In the genomic region with DNA sequence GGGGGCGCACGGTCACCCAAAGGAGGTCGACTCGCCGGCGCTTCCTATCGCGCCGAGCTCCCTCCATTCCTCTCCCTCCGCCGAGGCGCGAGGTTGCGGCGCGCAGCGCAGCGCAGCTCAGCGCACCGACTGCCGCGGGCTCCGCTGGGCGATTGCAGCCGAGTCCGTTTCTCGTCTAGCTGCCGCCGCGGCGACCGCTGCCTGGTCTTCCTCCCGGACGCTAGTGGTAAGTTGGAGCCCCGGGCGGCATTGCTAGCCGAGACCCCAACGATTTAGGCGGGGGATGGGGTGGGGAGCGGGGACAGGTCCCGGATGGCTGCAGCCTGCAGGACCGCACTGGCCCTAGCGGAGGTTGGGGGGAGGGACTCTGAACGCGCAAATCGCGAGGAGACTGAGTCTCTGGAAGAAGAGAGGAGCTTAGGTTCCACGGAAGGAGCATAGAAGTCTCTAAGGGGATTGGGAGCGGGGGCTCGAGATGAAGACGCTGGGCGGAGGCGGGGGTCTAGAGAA, we compare ENCODE assay signal across 1 cellular context.
TF ChIP-seq lines count a peak whose summit lies in the region.

No MANE protein-coding gene starts in this region.

TF ChIP-seq in WTC11, 78 proteins besides CTCF, POLR2A, EP300 and RAD21 (continued from another document):
- TF ChIP-seq, protein P1, sequence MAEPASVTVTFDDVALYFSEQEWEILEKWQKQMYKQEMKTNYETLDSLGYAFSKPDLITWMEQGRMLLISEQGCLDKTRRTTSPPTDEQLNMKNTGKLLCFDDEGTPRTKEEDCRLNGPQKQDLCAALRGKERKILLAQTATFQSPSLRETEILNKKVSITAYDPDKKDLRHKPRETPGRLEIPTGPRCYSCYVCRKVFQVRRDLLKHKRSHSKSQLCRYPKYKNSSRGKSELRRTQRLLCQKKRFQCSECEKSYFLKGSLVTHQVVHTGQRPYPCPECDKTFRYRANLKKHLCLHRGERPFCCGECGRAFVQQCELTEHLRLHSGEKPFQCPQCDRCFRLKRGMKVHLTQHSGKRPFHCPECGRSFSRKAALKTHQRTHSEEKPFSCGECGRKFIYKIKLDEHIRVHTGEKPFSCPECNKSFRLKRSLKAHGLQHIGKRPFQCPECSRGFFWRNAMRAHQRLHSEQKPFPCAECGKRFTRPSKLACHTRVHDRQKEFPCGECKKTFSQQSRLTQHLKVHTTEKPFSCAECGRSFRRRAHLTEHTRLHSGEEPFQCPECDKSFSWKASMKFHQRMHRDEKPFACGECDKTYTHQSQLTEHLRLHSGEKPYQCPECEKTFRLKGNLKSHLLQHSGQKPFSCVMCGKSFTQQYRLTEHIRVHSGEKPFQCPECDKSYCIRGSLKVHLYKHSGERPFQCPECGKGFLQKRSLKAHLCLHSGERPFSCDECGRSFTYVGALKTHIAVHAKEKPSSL (CRISPR knock-in tag; conservative IDR thresholded peaks at IDR 0.05): peak; percentile 81
- TF ChIP-seq JAZF1 (CRISPR knock-in tag; IDR thresholded peaks at IDR 0.05): no peak
- 0 out of 2 replicates have a peak, but pooled peaks have one; percentile 5 for TF ChIP-seq TEAD1 (CRISPR knock-in tag; IDR thresholded peaks at IDR 0.05)
- TF ChIP-seq JUN (CRISPR knock-in tag; IDR thresholded peaks at IDR 0.05): 0 out of 2 replicates have a peak, but pooled peaks have one; percentile 5
- TF ChIP-seq, protein P2, sequence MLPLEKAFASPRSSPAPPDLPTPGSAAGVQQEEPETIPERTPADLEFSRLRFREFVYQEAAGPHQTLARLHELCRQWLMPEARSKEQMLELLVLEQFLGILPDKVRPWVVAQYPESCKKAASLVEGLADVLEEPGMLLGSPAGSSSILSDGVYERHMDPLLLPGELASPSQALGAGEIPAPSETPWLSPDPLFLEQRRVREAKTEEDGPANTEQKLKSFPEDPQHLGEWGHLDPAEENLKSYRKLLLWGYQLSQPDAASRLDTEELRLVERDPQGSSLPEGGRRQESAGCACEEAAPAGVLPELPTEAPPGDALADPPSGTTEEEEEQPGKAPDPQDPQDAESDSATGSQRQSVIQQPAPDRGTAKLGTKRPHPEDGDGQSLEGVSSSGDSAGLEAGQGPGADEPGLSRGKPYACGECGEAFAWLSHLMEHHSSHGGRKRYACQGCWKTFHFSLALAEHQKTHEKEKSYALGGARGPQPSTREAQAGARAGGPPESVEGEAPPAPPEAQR (CRISPR knock-in tag; IDR thresholded peaks at IDR 0.05): no peak
- no peak for TF ChIP-seq ZNF396 (CRISPR knock-in tag; IDR thresholded peaks at IDR 0.05; ENCODE audit: borderline replicate concordance)
- 0 out of 2 replicates have a peak, but pooled peaks have one; percentile 42 for TF ChIP-seq CBFB (CRISPR knock-in tag; IDR thresholded peaks at IDR 0.05; ENCODE audit: low read depth)
- TF ChIP-seq NR3C1 (CRISPR knock-in tag; conservative IDR thresholded peaks at IDR 0.05; ENCODE audit: low read depth): peak; percentile 83; the same call in 1 of the 2 replicates
- 0 out of 2 replicates have a peak, but pooled peaks have one; percentile 9 for TF ChIP-seq ESRRA (CRISPR knock-in tag; IDR thresholded peaks at IDR 0.05; ENCODE audit: borderline replicate concordance)
- TF ChIP-seq, protein P3, sequence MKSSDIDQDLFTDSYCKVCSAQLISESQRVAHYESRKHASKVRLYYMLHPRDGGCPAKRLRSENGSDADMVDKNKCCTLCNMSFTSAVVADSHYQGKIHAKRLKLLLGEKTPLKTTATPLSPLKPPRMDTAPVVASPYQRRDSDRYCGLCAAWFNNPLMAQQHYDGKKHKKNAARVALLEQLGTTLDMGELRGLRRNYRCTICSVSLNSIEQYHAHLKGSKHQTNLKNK (CRISPR knock-in tag; IDR thresholded peaks at IDR 0.05): peak; percentile 26
- TF ChIP-seq, protein P4, sequence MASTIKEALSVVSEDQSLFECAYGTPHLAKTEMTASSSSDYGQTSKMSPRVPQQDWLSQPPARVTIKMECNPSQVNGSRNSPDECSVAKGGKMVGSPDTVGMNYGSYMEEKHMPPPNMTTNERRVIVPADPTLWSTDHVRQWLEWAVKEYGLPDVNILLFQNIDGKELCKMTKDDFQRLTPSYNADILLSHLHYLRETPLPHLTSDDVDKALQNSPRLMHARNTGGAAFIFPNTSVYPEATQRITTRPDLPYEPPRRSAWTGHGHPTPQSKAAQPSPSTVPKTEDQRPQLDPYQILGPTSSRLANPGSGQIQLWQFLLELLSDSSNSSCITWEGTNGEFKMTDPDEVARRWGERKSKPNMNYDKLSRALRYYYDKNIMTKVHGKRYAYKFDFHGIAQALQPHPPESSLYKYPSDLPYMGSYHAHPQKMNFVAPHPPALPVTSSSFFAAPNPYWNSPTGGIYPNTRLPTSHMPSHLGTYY (CRISPR knock-in tag; IDR thresholded peaks at IDR 0.05): 0 out of 2 replicates have a peak, but pooled peaks have one; percentile 26
- TF ChIP-seq, protein P5, sequence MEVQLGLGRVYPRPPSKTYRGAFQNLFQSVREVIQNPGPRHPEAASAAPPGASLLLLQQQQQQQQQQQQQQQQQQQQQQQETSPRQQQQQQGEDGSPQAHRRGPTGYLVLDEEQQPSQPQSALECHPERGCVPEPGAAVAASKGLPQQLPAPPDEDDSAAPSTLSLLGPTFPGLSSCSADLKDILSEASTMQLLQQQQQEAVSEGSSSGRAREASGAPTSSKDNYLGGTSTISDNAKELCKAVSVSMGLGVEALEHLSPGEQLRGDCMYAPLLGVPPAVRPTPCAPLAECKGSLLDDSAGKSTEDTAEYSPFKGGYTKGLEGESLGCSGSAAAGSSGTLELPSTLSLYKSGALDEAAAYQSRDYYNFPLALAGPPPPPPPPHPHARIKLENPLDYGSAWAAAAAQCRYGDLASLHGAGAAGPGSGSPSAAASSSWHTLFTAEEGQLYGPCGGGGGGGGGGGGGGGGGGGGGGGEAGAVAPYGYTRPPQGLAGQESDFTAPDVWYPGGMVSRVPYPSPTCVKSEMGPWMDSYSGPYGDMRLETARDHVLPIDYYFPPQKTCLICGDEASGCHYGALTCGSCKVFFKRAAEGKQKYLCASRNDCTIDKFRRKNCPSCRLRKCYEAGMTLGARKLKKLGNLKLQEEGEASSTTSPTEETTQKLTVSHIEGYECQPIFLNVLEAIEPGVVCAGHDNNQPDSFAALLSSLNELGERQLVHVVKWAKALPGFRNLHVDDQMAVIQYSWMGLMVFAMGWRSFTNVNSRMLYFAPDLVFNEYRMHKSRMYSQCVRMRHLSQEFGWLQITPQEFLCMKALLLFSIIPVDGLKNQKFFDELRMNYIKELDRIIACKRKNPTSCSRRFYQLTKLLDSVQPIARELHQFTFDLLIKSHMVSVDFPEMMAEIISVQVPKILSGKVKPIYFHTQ (CRISPR knock-in tag; IDR thresholded peaks at IDR 0.05): 0 out of 2 replicates have a peak, but pooled peaks have one; percentile 38
TF ChIP-seq in WTC11: peak in this region for 14.
